ENCODE assay signal across 15 cellular contexts in the genomic region with DNA sequence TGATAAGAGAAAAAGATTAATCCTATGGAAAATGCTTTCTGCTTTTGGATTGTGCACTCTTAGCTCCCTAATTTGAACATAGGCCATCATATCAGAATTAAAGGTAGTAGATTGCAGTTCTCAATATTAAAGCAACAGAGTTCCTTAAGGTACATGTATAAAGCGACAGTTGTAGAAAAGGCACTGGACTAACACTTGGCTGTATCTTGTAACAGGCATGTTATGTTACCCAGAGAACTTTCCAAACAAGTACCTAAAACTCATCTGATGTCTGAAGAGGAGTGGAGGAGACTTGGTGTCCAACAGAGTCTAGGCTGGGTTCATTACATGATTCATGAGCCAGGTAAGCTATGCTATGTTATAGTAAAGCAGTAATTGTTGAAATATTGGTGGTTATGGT. TPM values are rescaled to one million over a fixed set of nuclear protein-coding genes. Genes with fewer than 3 reads are reported as not detected.
A peak's percentile ranks its signal among the peaks of the same experiment; 100 is the strongest.
DNase-seq lines count a peak whose midpoint lies in the region; ATAC-seq and TF ChIP-seq lines count a peak whose summit lies in the region.
"Had no signal": no experiment of that assay in that cellular context is flagged by ENCODE, and none has a peak within 500 bp of the region (broad histone marks: within the 10 kb centered on the region; RNA-seq: fewer than 3 reads in every experiment).

No MANE protein-coding gene starts in this region.

- H3K4me1 Mint-ChIP-seq in natural killer cell treated with Interleukin-12 subunit alpha and Interleukin-12 subunit beta and Interleukin-15 and Interleukin-18, amount 100 ng/mL, for 72 hours (ENCODE audit: low read depth in 2 of 2), result peaks cover 33 to 72% of the 10 kb centered on the region in 2 donors
- H3K4me1 Mint-ChIP-seq in natural killer cell, result peaks cover 39 to 46% of the 10 kb centered on the region in 2 donors
- peaks cover 51% of the 10 kb centered on the region for H3K4me1 Mint-ChIP-seq in stimulated activated naive CD8-positive, alpha-beta T cell treated with anti-CD3 and anti-CD28 coated beads, Interleukin-15, amount 100 ng/mL, for 72 hours

- CTCF ChIA-PET in Panc1 (lab: Charles Lee), result no interaction called here

- ATAC-seq in natural killer cell treated with Interleukin-12 subunit alpha and Interleukin-12 subunit beta and Interleukin-15 and Interleukin-18, amount 100 ng/mL, for 72 hours, result no peak
- ATAC-seq in natural killer cell (no peak), Panc1 (no peak), HG03139 (IDR thresholded peaks at IDR 0.05; ENCODE audit: unreplicated experiment) (no peak), GM21717 (IDR thresholded peaks at IDR 0.05; ENCODE audit: unreplicated experiment) (no peak)
- no peak for ATAC-seq in stimulated activated naive CD8-positive, alpha-beta T cell treated with anti-CD3 and anti-CD28 coated beads, Interleukin-15, amount 100 ng/mL, for 72 hours
- ATAC-seq: activated naive CD4-positive, alpha-beta T cell treated with anti-CD3 and anti-CD28 coated beads, Interleukin-2, amount 50 U/mL, for 72 hours; effector memory CD8-positive, alpha-beta T cell had no signal

- H3K9me3 ChIP-seq in Panc1 (ENCODE audit: control insufficient read depth, insufficient read depth, low read depth, low read length), result no peaks in the 10 kb centered on the region
- H3K9me3 ChIP-seq: ovary, testis had no signal

- peaks cover 30% of the 10 kb centered on the region for H3K4me1 ChIP-seq in Panc1 (ENCODE audit: control insufficient read depth, insufficient read depth, low read length)

- POLR2A ChIA-PET in Panc1 (lab: Charles Lee), result no interaction called here

- TF ChIP-seq CTCF in natural killer cell (IDR thresholded peaks at IDR 0.05), result no peak
- no peak for TF ChIP-seq CTCF in Panc1 (IDR thresholded peaks at IDR 0.05)
- no peak for TF ChIP-seq CTCF in epithelial cell of esophagus (IDR thresholded peaks at IDR 0.05; ENCODE audit: insufficient read depth, low read depth, low read length, missing control alignments)

- in situ Hi-C loops in Panc1 (cut with HindIII; ENCODE audit: low pct_unique_long_range_greater_than_20kb, low sequenced_read_pairs), result no loop called here

- no peaks in the 10 kb centered on the region for H3K27me3 Mint-ChIP-seq in natural killer cell treated with Interleukin-12 subunit alpha and Interleukin-12 subunit beta and Interleukin-15 and Interleukin-18, amount 100 ng/mL, for 72 hours
- no peaks in the 10 kb centered on the region for H3K27me3 Mint-ChIP-seq in natural killer cell (ENCODE audit: low read depth in 2 of 2)
- H3K27me3 Mint-ChIP-seq in stimulated activated naive CD8-positive, alpha-beta T cell treated with anti-CD3 and anti-CD28 coated beads, Interleukin-15, amount 100 ng/mL, for 72 hours, result no peaks in the 10 kb centered on the region
- H3K27me3 Mint-ChIP-seq: effector memory CD8-positive, alpha-beta T cell had no signal

- BruUV-seq in Panc1 (replicated peaks; lab: Mats Ljungman, UMichigan), result no TSS peak

- H3K27ac Mint-ChIP-seq in natural killer cell treated with Interleukin-12 subunit alpha and Interleukin-12 subunit beta and Interleukin-15 and Interleukin-18, amount 100 ng/mL, for 72 hours, result peak overlapping the region; percentile 10 to 50
- H3K27ac Mint-ChIP-seq in natural killer cell, result peak overlapping the region in 1 of 2 donors; percentile 48
- no peak overlapping the region for H3K27ac Mint-ChIP-seq in stimulated activated naive CD8-positive, alpha-beta T cell treated with anti-CD3 and anti-CD28 coated beads, Interleukin-15, amount 100 ng/mL, for 72 hours
- H3K27ac Mint-ChIP-seq: effector memory CD8-positive, alpha-beta T cell had no signal

- peaks cover 22% of the 10 kb centered on the region for H3K36me3 Mint-ChIP-seq in natural killer cell treated with Interleukin-12 subunit alpha and Interleukin-12 subunit beta and Interleukin-15 and Interleukin-18, amount 100 ng/mL, for 72 hours
- H3K36me3 Mint-ChIP-seq in natural killer cell, result no peaks in the 10 kb centered on the region

- H3K4me3 Mint-ChIP-seq in natural killer cell treated with Interleukin-12 subunit alpha and Interleukin-12 subunit beta and Interleukin-15 and Interleukin-18, amount 100 ng/mL, for 72 hours, result peak overlapping the region; percentile 95
- no peak overlapping the region for H3K4me3 Mint-ChIP-seq in natural killer cell
- H3K4me3 Mint-ChIP-seq in stimulated activated naive CD8-positive, alpha-beta T cell treated with anti-CD3 and anti-CD28 coated beads, Interleukin-15, amount 100 ng/mL, for 72 hours, result peak overlapping the region; percentile 94 to 96
- H3K4me3 Mint-ChIP-seq: effector memory CD8-positive, alpha-beta T cell had no signal

- H3K4me3 ChIP-seq in Panc1 (ENCODE audit: low read depth in 2 of 2, low read length in 2 of 2), result peak overlapping the region; percentile 80 to 92; a peak in 3 of 4 replicates
- H3K4me3 ChIP-seq in epithelial cell of esophagus (ENCODE audit: low read length), result peak overlapping the region; percentile 13
- H3K4me3 ChIP-seq: ovary, testis had no signal

- no peak for DNase-seq in natural killer cell treated with Interleukin-12 subunit alpha and Interleukin-12 subunit beta and Interleukin-15 and Interleukin-18, amount 100 ng/mL, for 72 hours (ENCODE audit: low spot score)
- DNase-seq in natural killer cell, result no peak
- DNase-seq in Panc1 (ENCODE audit: low read depth, low spot score), result no peak
- DNase-seq in epithelial cell of esophagus (ENCODE audit: low read depth), result no peak
- DNase-seq in stimulated activated naive CD8-positive, alpha-beta T cell treated with anti-CD3 and anti-CD28 coated beads, Interleukin-15, amount 100 ng/mL, for 72 hours, result no peak
- no peak for DNase-seq in amniotic stem cell (lab: John Stamatoyannopoulos, UW)
- DNase-seq: CD4-positive, alpha-beta memory T cell; effector memory CD8-positive, alpha-beta T cell; NK-92 treated with Interleukin-12 subunit alpha and Interleukin-12 subunit beta, amount 100 ng/mL, for 24 hours; ovary; stimulated activated CD4-positive, alpha-beta T cell treated with anti-CD3 and anti-CD28 coated beads, Interleukin-2, amount 100 ng/mL, for 48 hours; testis had no signal

- H3K36me3 ChIP-seq in Panc1 (ENCODE audit: control insufficient read depth, insufficient read depth, low read length), result peaks cover 49% of the 10 kb centered on the region
- H3K36me3 ChIP-seq: ovary had no signal

- H3K27ac ChIP-seq in Panc1 (ENCODE audit: low read length), result peak overlapping the region; percentile 97
- H3K27ac ChIP-seq: ovary, testis had no signal

- intact Hi-C loops in natural killer cell (cut with micrococcal nuclease), result loop anchor here (5.0 kb wide), 1 partner anchor 107 kb away; no protein-coding TSS in a partner anchor
- intact Hi-C loops in Panc1 (cut with micrococcal nuclease; ENCODE audit: unreplicated experiment), result no loop called here

- no peaks in the 10 kb centered on the region for H3K27me3 ChIP-seq in Panc1 (ENCODE audit: control insufficient read depth, insufficient read depth, low read length)
- H3K27me3 ChIP-seq: ovary, testis had no signal

- no peaks in the 10 kb centered on the region for H3K9me3 Mint-ChIP-seq in natural killer cell treated with Interleukin-12 subunit alpha and Interleukin-12 subunit beta and Interleukin-15 and Interleukin-18, amount 100 ng/mL, for 72 hours
- H3K9me3 Mint-ChIP-seq in natural killer cell, result no peaks in the 10 kb centered on the region
- H3K9me3 Mint-ChIP-seq in stimulated activated naive CD8-positive, alpha-beta T cell treated with anti-CD3 and anti-CD28 coated beads, Interleukin-15, amount 100 ng/mL, for 72 hours, result no peaks in the 10 kb centered on the region
- H3K9me3 Mint-ChIP-seq: activated naive CD4-positive, alpha-beta T cell treated with anti-CD3 and anti-CD28 coated beads, Interleukin-2, amount 50 U/mL, for 72 hours; effector memory CD8-positive, alpha-beta T cell had no signal

RNA-seq across cellular contexts. Expression of a gene that starts 3.3 kb away (rescaled TPM):
- total RNA-seq in natural killer cell treated with Interleukin-12 subunit alpha and Interleukin-12 subunit beta and Interleukin-15 and Interleukin-18, amount 100 ng/mL, for 72 hours, result 10 to 100 TPM; 43.1 to 63.6 TPM
- total RNA-seq in natural killer cell (10 to 100 TPM; 79.5 to 95.8 (median 88.7) TPM), Panc1 (2021; ENCODE audit: unreplicated experiment) (17.7 TPM)
- polyA plus RNA-seq in Panc1 (2012; ENCODE audit: insufficient read length), result 16.7 TPM

RNA-seq across cellular contexts. Expression of a gene that starts 4.0 kb away (rescaled TPM):
- 100 to 1,000 TPM in 1 of 2 donors, 10 to 100 TPM in 1; 90.2 to 165 TPM for total RNA-seq in natural killer cell treated with Interleukin-12 subunit alpha and Interleukin-12 subunit beta and Interleukin-15 and Interleukin-18, amount 100 ng/mL, for 72 hours
- 10 to 100 TPM; 11.4 to 18.3 (median 16.4) TPM for total RNA-seq in natural killer cell
- total RNA-seq in Panc1 (2021; ENCODE audit: unreplicated experiment), result 132 TPM
- polyA plus RNA-seq in Panc1 (2012; ENCODE audit: insufficient read length), result 74.9 TPM

Comparison
In these comparisons a context has a peak if more than half of its experiments do, and no peak if none do; other contexts are left out.
1. H3K27ac Mint-ChIP-seq: peak in natural killer cell treated with Interleukin-12 subunit alpha and Interleukin-12 subunit beta and Interleukin-15 and Interleukin-18, amount 100 ng/mL, for 72 hours (2 of 2); none in stimulated activated naive CD8-positive, alpha-beta T cell treated with anti-CD3 and anti-CD28 coated beads, Interleukin-15, amount 100 ng/mL, for 72 hours (0 of 2).